ENCODE assay signal across 7 cellular contexts in the genomic region with DNA sequence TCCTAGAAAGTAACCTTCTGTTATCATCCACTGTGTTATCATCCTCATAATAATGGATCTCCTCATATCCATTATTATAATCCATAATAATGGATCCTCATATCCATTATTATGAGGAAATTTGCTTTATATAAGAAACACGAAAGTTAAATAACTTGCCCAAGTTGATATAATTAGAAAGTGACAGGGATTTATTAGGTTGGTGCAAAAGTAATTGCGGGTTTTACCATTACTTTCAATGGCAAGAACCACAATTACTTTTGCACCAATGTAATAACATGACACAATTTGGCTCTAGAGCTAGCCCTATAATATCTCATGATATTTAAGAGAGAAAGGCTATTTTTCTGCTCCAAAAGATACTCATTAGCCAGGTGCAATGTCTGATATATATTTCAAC.
"Had no signal": no experiment of that assay in that cellular context is flagged by ENCODE, and none has a peak within 500 bp of the region (broad histone marks: within the 10 kb centered on the region; RNA-seq: fewer than 3 reads in every experiment).

No MANE protein-coding gene starts in this region.

- H3K36me3 ChIP-seq: HAP-1 had no signal

- FAIRE-seq: HTR-8/SVneo had no signal

- H3K4me3 ChIP-seq: GM23248, HAP-1 had no signal

- H2AFZ ChIP-seq: GM23248 had no signal

- DNase-seq: GM23248, GOT3, H7, KG1 had no signal

- H3K9me3 ChIP-seq: HAP-1 had no signal

- H3K9ac ChIP-seq: GM23248 had no signal

- ATAC-seq: HCT116 had no signal

- H3K27ac ChIP-seq: GM23248 had no signal

- H3K4me1 ChIP-seq: HAP-1 had no signal
